In genomic region chr18:38406625-38407024, GRCh38 we compare ENCODE assay signal across 28 cellular contexts.
"Had no signal": no experiment of that assay in that cellular context is flagged by ENCODE, and none has a peak within 500 bp of the region (broad histone marks: within the 10 kb centered on the region; RNA-seq: fewer than 3 reads in every experiment).

No MANE protein-coding gene starts in this region.

- H3K4me2 ChIP-seq: neural progenitor cell, smooth muscle cell had no signal

- H3K27me3 ChIP-seq: left lung, neural progenitor cell, neutrophil, right atrium auricular region, right lobe of liver, tibial nerve, uterus had no signal

- H2AFZ ChIP-seq: neural progenitor cell, parathyroid adenoma had no signal

- H3K27ac ChIP-seq: left lung, lower lobe of right lung, neural progenitor cell, neutrophil, parathyroid adenoma, right atrium auricular region, right lobe of liver, tibial nerve, uterus had no signal

- H3K4me1 ChIP-seq: left lung, lower lobe of right lung, parathyroid adenoma, right atrium auricular region, right lobe of liver, tibial nerve, uterus had no signal

- H3K4me3 ChIP-seq: left lung, lower lobe of right lung, neural progenitor cell, right atrium auricular region, right lobe of liver, smooth muscle cell, tibial nerve, uterus had no signal

- ATAC-seq: left colon; left lung; lower lobe of right lung; natural killer cell; right lobe of liver; stimulated activated memory B cell treated with anti-CD40 and anti-IgM and Interleukin-4, amounts not matched to agents 10 μg/mL and 1 μg/mL and 100 μg/mL, for 72 hours; stimulated activated naive CD8-positive, alpha-beta T cell treated with anti-CD3 and anti-CD28 coated beads, Interleukin-15, amount 100 ng/mL, for 72 hours had no signal

- H3K9ac ChIP-seq: neural progenitor cell, parathyroid adenoma had no signal

- H3K36me3 ChIP-seq: left lung, lower lobe of right lung, neural progenitor cell, neutrophil, right atrium auricular region, right lobe of liver, tibial nerve, uterus had no signal

- FAIRE-seq: islet of Langerhans, kidney had no signal

- DNase-seq: immature natural killer cell; kidney; left colon; left lung; lower lobe of right lung; mammary epithelial cell; mesenchymal stem cell; naive B cell; natural killer cell; nephron progenitor cell; occipital lobe; right lobe of liver; stimulated activated CD4-positive, alpha-beta T cell treated with anti-CD3 and anti-CD28 coated beads, Interleukin-1b, Interleukin-23, amount 100 ng/mL, for 48 hours; stimulated activated CD4-positive, alpha-beta T cell treated with anti-CD3 and anti-CD28 coated beads, Interleukin-2, amount 100 ng/mL, for 48 hours; stimulated activated CD4-positive, alpha-beta T cell treated with anti-CD3 and anti-CD28 coated beads, Interleukin-4, amount 100 ng/mL, for 4 hours; stimulated activated CD8-positive, alpha-beta memory T cell treated with anti-CD3 and anti-CD28 coated beads, Interleukin-4, amount 100 ng/mL, for 48 hours; stimulated activated naive CD4-positive, alpha-beta T cell treated with Interleukin-2 at 50 U/mL for 16 hours; stimulated activated naive CD8-positive, alpha-beta T cell treated with anti-CD3 and anti-CD28 coated beads, Interleukin-15, amount 100 ng/mL, for 72 hours; substantia nigra; uterus had no signal

- H3K79me2 ChIP-seq: parathyroid adenoma had no signal

- H3K9me3 ChIP-seq: lower lobe of right lung, neutrophil, right lobe of liver, tibial nerve, uterus had no signal
